Comparison of ENCODE assay signal across 9 cellular contexts in genomic region chr16:29674188-29674587, GRCh38. TPM values are rescaled to one million over a fixed set of nuclear protein-coding genes. Genes with fewer than 3 reads are reported as not detected.
DNase-seq lines count a peak whose midpoint lies in the region; ATAC-seq, FAIRE-seq and TF ChIP-seq lines count a peak whose summit lies in the region.
"Had no signal": no experiment of that assay in that cellular context is flagged by ENCODE, and none has a peak within 500 bp of the region (broad histone marks: within the 10 kb centered on the region; RNA-seq: fewer than 3 reads in every experiment).

No MANE protein-coding gene starts in this region.

- no peaks in the 10 kb centered on the region for H3K27me3 ChIP-seq in astrocyte (ENCODE audit: insufficient read depth, low read length)
- no peaks in the 10 kb centered on the region for H3K27me3 ChIP-seq in left lung
- no peaks in the 10 kb centered on the region for H3K27me3 ChIP-seq in uterus

- DNase-seq in Right ventricle myocardium inferior (ENCODE audit: missing footprints) (no peak), cardiac septum (ENCODE audit: low spot score) (no peak), astrocyte (ENCODE audit: low read depth) (peak; percentile 46), left lung (no peak), uterus (peak; percentile 80 to 82), cerebellar nuclear complex (lab: John Stamatoyannopoulos, UW) (no peak), SW480 (ENCODE audit: low spot score) (no peak)

- H3K9ac ChIP-seq in astrocyte (ENCODE audit: low read length) = no peak overlapping the region

- H3K4me3 Mint-ChIP-seq in astrocyte (ENCODE audit: unreplicated experiment) = peak overlapping the region; percentile 40

- H2AFZ ChIP-seq in astrocyte (ENCODE audit: low read depth, low read length) = peak overlapping the region; percentile 5

- no peak for FAIRE-seq in astrocyte (lab: Jason Lieb, UNC)

- H3K36me3 ChIP-seq in astrocyte (ENCODE audit: insufficient read depth, low read length) (no peaks in the 10 kb centered on the region), left lung (no peaks in the 10 kb centered on the region), uterus (no peaks in the 10 kb centered on the region)

- H3K27ac ChIP-seq in astrocyte (ENCODE audit: low read depth, low read length) (no peak overlapping the region), left lung (no peak overlapping the region), uterus (peak overlapping the region; percentile 36 to 58)
- H3K27ac ChIP-seq: skin epidermis had no signal

- no peaks in the 10 kb centered on the region for H3K27me3 Mint-ChIP-seq in astrocyte (ENCODE audit: low read depth, unreplicated experiment)

- H3K79me2 ChIP-seq in astrocyte (ENCODE audit: insufficient read depth, low read length) = no peaks in the 10 kb centered on the region

- TF ChIP-seq CTCF in astrocyte (IDR thresholded peaks at IDR 0.05; ENCODE audit: insufficient read depth, low read depth, low read length) (no peak), left lung (IDR thresholded peaks at IDR 0.05) (no peak), uterus (IDR thresholded peaks at IDR 0.05) (peak in 3 of 4 experiments; percentile 10 to 24 (median 12))

- H3K9me3 ChIP-seq in astrocyte (ENCODE audit: insufficient read depth, low read depth, low read length) (no peaks in the 10 kb centered on the region), left lung (no peaks in the 10 kb centered on the region), uterus (no peaks in the 10 kb centered on the region)

- intact Hi-C loops in Right ventricle myocardium inferior (cut with DNase I) = no loop called here
- intact Hi-C loops in cardiac septum (cut with DNase I) = no loop called here
- intact Hi-C loops in left lung (cut with DNase I) = no loop called here
- intact Hi-C loops in uterus (cut with DNase I; ENCODE audit: low total_unique reads) = no loop called here

- peak overlapping the region; percentile 77 for H3K27ac Mint-ChIP-seq in astrocyte (ENCODE audit: unreplicated experiment)

- no peaks in the 10 kb centered on the region for H3K36me3 Mint-ChIP-seq in astrocyte (ENCODE audit: low read depth, unreplicated experiment)

- H3K4me3 ChIP-seq in astrocyte (ENCODE audit: insufficient read depth, low read depth, low read length) (no peak overlapping the region), left lung (no peak overlapping the region), uterus (no peak overlapping the region)
- H3K4me3 ChIP-seq: skin epidermis had no signal

- TF ChIP-seq POLR2A in uterus (IDR thresholded peaks at IDR 0.05) = no peak

- no peaks in the 10 kb centered on the region for H4K20me1 ChIP-seq in astrocyte (ENCODE audit: insufficient read depth, low read length)

- ATAC-seq in Right ventricle myocardium inferior (peak; percentile 62), left lung (peak; percentile 20), GM19351 (IDR thresholded peaks at IDR 0.05; ENCODE audit: unreplicated experiment) (no peak)

- H3K4me1 ChIP-seq in astrocyte (ENCODE audit: insufficient read depth, low read length) (no peaks in the 10 kb centered on the region), left lung (peaks cover 0 to 25% of the 10 kb centered on the region in 2 donors), uterus (no peaks in the 10 kb centered on the region)

- no peak overlapping the region for H3K4me2 ChIP-seq in astrocyte (ENCODE audit: low read length)

- H3K4me1 Mint-ChIP-seq in astrocyte (ENCODE audit: low read depth, unreplicated experiment) = no peaks in the 10 kb centered on the region

- H3K9me3 Mint-ChIP-seq in astrocyte (ENCODE audit: unreplicated experiment) = no peaks in the 10 kb centered on the region

RNA-seq across cellular contexts. Expression of gene QPRT, which starts 4.8 kb away (rescaled TPM):
- 29.2 TPM for total RNA-seq in Right ventricle myocardium inferior
- 6.7 TPM for total RNA-seq in cardiac septum
- 85.9 and 98.1 TPM in 2 replicates for total RNA-seq in astrocyte
- 10 to 100 TPM; 21.9 to 27.1 TPM for total RNA-seq in left lung
- total RNA-seq in uterus = 10 to 100 TPM; 16.7 to 54.3 (median 23.1) TPM

RNA-seq across cellular contexts. Expression of gene SPN, which starts 11.1 kb away (rescaled TPM):
- total RNA-seq in Right ventricle myocardium inferior = 1.3 TPM
- total RNA-seq in cardiac septum = 3.1 TPM
- 0.07 TPM in 1 of 2 replicates, not detected in the other for total RNA-seq in astrocyte
- total RNA-seq in left lung = 10 to 100 TPM; 27.7 to 29.1 TPM
- 1 to 10 TPM in 1 of 4 donors, under 1 TPM in 2, not detected in 1; 0.26 to 2.4 (median 0.83) TPM for total RNA-seq in uterus

Comparison
In these comparisons a context has a peak if more than half of its experiments do, and no peak if none do; other contexts are left out.
1. DNase-seq: peak in astrocyte (single experiment) and uterus (2 of 2); none in Right ventricle myocardium inferior (single experiment), cardiac septum (single experiment), left lung (0 of 2), cerebellar nuclear complex (0 of 2) and SW480 (single experiment).
2. H3K27ac ChIP-seq: peak in uterus (2 of 2); none in astrocyte (single experiment) and left lung (0 of 2).
3. CTCF ChIP-seq: peak in uterus (3 of 4); none in astrocyte (single experiment) and left lung (0 of 2).